In the genomic region with DNA sequence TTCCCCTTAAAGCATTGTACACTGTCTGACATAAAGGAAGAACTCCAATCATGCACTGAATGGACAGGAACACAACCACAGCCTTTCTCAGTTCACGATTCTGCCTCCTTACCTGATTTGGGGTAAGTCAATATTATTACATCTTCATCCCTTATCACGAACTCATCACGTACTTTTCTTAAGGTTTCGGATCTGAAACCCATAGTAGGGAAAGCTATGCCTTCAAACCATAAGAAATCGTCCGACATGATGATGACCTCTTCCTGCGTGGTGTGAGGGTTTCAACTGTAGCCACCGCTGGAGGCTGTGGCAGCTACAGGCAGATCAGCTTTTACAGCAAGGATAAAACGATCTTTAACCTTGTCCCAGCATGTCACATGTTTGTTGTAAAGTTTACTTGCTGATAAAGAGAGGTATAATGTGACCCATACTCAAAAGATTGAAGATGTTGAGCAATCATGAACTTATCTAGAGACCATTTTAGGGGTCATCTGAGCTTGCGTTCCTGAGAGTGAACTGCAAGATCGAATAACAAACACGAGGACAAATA, we compare ENCODE assay signal across 1 cellular context.
TF ChIP-seq lines count a peak whose summit lies in the region.

A gene with protein sequence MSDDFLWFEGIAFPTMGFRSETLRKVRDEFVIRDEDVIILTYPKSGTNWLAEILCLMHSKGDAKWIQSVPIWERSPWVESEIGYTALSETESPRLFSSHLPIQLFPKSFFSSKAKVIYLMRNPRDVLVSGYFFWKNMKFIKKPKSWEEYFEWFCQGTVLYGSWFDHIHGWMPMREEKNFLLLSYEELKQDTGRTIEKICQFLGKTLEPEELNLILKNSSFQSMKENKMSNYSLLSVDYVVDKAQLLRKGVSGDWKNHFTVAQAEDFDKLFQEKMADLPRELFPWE (minus strand): TSS at position 306 of the 550 bp plus-strand sequence. CDS start 58 bp downstream, at position 248.

TF ChIP-seq in H1, 55 proteins besides CTCF, POLR2A, EP300 and RAD21 (continued from another document):
- TF ChIP-seq, protein P1, sequence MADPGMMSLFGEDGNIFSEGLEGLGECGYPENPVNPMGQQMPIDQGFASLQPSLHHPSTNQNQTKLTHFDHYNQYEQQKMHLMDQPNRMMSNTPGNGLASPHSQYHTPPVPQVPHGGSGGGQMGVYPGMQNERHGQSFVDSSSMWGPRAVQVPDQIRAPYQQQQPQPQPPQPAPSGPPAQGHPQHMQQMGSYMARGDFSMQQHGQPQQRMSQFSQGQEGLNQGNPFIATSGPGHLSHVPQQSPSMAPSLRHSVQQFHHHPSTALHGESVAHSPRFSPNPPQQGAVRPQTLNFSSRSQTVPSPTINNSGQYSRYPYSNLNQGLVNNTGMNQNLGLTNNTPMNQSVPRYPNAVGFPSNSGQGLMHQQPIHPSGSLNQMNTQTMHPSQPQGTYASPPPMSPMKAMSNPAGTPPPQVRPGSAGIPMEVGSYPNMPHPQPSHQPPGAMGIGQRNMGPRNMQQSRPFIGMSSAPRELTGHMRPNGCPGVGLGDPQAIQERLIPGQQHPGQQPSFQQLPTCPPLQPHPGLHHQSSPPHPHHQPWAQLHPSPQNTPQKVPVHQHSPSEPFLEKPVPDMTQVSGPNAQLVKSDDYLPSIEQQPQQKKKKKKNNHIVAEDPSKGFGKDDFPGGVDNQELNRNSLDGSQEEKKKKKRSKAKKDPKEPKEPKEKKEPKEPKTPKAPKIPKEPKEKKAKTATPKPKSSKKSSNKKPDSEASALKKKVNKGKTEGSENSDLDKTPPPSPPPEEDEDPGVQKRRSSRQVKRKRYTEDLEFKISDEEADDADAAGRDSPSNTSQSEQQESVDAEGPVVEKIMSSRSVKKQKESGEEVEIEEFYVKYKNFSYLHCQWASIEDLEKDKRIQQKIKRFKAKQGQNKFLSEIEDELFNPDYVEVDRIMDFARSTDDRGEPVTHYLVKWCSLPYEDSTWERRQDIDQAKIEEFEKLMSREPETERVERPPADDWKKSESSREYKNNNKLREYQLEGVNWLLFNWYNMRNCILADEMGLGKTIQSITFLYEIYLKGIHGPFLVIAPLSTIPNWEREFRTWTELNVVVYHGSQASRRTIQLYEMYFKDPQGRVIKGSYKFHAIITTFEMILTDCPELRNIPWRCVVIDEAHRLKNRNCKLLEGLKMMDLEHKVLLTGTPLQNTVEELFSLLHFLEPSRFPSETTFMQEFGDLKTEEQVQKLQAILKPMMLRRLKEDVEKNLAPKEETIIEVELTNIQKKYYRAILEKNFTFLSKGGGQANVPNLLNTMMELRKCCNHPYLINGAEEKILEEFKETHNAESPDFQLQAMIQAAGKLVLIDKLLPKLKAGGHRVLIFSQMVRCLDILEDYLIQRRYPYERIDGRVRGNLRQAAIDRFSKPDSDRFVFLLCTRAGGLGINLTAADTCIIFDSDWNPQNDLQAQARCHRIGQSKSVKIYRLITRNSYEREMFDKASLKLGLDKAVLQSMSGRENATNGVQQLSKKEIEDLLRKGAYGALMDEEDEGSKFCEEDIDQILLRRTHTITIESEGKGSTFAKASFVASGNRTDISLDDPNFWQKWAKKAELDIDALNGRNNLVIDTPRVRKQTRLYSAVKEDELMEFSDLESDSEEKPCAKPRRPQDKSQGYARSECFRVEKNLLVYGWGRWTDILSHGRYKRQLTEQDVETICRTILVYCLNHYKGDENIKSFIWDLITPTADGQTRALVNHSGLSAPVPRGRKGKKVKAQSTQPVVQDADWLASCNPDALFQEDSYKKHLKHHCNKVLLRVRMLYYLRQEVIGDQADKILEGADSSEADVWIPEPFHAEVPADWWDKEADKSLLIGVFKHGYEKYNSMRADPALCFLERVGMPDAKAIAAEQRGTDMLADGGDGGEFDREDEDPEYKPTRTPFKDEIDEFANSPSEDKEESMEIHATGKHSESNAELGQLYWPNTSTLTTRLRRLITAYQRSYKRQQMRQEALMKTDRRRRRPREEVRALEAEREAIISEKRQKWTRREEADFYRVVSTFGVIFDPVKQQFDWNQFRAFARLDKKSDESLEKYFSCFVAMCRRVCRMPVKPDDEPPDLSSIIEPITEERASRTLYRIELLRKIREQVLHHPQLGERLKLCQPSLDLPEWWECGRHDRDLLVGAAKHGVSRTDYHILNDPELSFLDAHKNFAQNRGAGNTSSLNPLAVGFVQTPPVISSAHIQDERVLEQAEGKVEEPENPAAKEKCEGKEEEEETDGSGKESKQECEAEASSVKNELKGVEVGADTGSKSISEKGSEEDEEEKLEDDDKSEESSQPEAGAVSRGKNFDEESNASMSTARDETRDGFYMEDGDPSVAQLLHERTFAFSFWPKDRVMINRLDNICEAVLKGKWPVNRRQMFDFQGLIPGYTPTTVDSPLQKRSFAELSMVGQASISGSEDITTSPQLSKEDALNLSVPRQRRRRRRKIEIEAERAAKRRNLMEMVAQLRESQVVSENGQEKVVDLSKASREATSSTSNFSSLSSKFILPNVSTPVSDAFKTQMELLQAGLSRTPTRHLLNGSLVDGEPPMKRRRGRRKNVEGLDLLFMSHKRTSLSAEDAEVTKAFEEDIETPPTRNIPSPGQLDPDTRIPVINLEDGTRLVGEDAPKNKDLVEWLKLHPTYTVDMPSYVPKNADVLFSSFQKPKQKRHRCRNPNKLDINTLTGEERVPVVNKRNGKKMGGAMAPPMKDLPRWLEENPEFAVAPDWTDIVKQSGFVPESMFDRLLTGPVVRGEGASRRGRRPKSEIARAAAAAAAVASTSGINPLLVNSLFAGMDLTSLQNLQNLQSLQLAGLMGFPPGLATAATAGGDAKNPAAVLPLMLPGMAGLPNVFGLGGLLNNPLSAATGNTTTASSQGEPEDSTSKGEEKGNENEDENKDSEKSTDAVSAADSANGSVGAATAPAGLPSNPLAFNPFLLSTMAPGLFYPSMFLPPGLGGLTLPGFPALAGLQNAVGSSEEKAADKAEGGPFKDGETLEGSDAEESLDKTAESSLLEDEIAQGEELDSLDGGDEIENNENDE (IDR thresholded peaks at IDR 0.05; ENCODE audit: insufficient replicate concordance, low read length), result no peak
- TF ChIP-seq KDM1A (IDR thresholded peaks at IDR 0.05; ENCODE audit: borderline replicate concordance, low read length) (no peak), RXRA (IDR thresholded peaks at IDR 0.05; ENCODE audit: insufficient read depth, low read depth, low read length) (no peak), NANOG (IDR thresholded peaks at IDR 0.05; ENCODE audit: insufficient read depth, low read depth, low read length, poor library complexity, severe bottlenecking) (no peak)
